24 cellular contexts compared by ENCODE assay signal in genomic region chr1:217462159-217462558, GRCh38.
"Had no signal": no experiment of that assay in that cellular context is flagged by ENCODE, and none has a peak within 500 bp of the region (broad histone marks: within the 10 kb centered on the region; RNA-seq: fewer than 3 reads in every experiment).

No MANE protein-coding gene starts in this region.

- H3K27ac Mint-ChIP-seq: dendritic cell treated with granulocyte-macrophage colony-stimulating factor and Interleukin-4, amounts not matched to agents 40 ng/mL and 50 ng/mL, for 4 days; effector memory CD8-positive, alpha-beta T cell; natural killer cell treated with Interleukin-12 subunit alpha and Interleukin-12 subunit beta and Interleukin-15 and Interleukin-18, amount 100 ng/mL, for 72 hours; neural progenitor cell had no signal

- H3K4me1 ChIP-seq: esophagus muscularis mucosa, gastrocnemius medialis, neural progenitor cell, right atrium auricular region, sigmoid colon, tibial artery, upper lobe of left lung, vagina had no signal

- H3K27me3 Mint-ChIP-seq: dendritic cell treated with granulocyte-macrophage colony-stimulating factor and Interleukin-4, amounts not matched to agents 40 ng/mL and 50 ng/mL, for 4 days; effector memory CD8-positive, alpha-beta T cell; natural killer cell treated with Interleukin-12 subunit alpha and Interleukin-12 subunit beta and Interleukin-15 and Interleukin-18, amount 100 ng/mL, for 72 hours had no signal

- H3K4me1 Mint-ChIP-seq: neural progenitor cell had no signal

- H2AFZ ChIP-seq: neural progenitor cell had no signal

- H3K4me3 ChIP-seq: esophagus muscularis mucosa, gastrocnemius medialis, lung, neural progenitor cell, ovary, right atrium auricular region, sigmoid colon, smooth muscle cell, tibial artery, upper lobe of left lung, vagina had no signal

- H3K36me3 ChIP-seq: esophagus muscularis mucosa, gastrocnemius medialis, neural progenitor cell, ovary, right atrium auricular region, sigmoid colon, upper lobe of left lung, vagina had no signal

- H3K4me3 Mint-ChIP-seq: dendritic cell treated with granulocyte-macrophage colony-stimulating factor and Interleukin-4, amounts not matched to agents 40 ng/mL and 50 ng/mL, for 4 days; effector memory CD8-positive, alpha-beta T cell; natural killer cell treated with Interleukin-12 subunit alpha and Interleukin-12 subunit beta and Interleukin-15 and Interleukin-18, amount 100 ng/mL, for 72 hours; neural progenitor cell had no signal

- FAIRE-seq: kidney had no signal

- ATAC-seq: effector memory CD8-positive, alpha-beta T cell; gastrocnemius medialis; left cardiac atrium; left ventricle myocardium superior; natural killer cell treated with Interleukin-12 subunit alpha and Interleukin-12 subunit beta and Interleukin-15 and Interleukin-18, amount 100 ng/mL, for 72 hours had no signal

- H3K27ac ChIP-seq: epithelial cell of prostate, esophagus muscularis mucosa, gastrocnemius medialis, neural progenitor cell, ovary, right atrium auricular region, sigmoid colon, tibial artery, upper lobe of left lung, vagina had no signal

- H3K4me2 ChIP-seq: neural progenitor cell, smooth muscle cell had no signal

- H3K9ac ChIP-seq: neural progenitor cell had no signal

- DNase-seq: effector memory CD8-positive, alpha-beta T cell; gastrocnemius medialis; glutamatergic neuron; kidney; left cardiac atrium; left ventricle myocardium superior; mesenchymal stem cell; midbrain; nucleus accumbens; ovary; sigmoid colon; stimulated activated CD4-positive, alpha-beta T cell treated with anti-CD3 and anti-CD28 coated beads, Interleukin-2, amount 100 ng/mL, for 48 hours; stimulated activated naive CD4-positive, alpha-beta T cell treated with Interleukin-2 at 50 U/mL for 16 hours; tibial artery; upper lobe of left lung had no signal

- H3K27me3 ChIP-seq: esophagus muscularis mucosa, gastrocnemius medialis, neural progenitor cell, ovary, right atrium auricular region, sigmoid colon, tibial artery, upper lobe of left lung, vagina had no signal
